ENCODE assay signal across 11 cellular contexts in genomic region chr11:68020575-68020974, GRCh38. TPM values are rescaled to one million over a fixed set of nuclear protein-coding genes. Genes with fewer than 3 reads are reported as not detected.
A peak's percentile ranks its signal among the peaks of the same experiment; 100 is the strongest.
DNase-seq lines count a peak whose midpoint lies in the region; ATAC-seq and TF ChIP-seq lines count a peak whose summit lies in the region.
"Had no signal": no experiment of that assay in that cellular context is flagged by ENCODE, and none has a peak within 500 bp of the region (broad histone marks: within the 10 kb centered on the region; RNA-seq: fewer than 3 reads in every experiment).

No MANE protein-coding gene starts in this region.

- no peak overlapping the region for H3K27ac ChIP-seq in IMR-90 (ENCODE audit: insufficient read depth, low read length)
- H3K27ac ChIP-seq: prostate gland had no signal

- peak overlapping the region; percentile 64 for H2AFZ ChIP-seq in IMR-90 (replicated peaks; ENCODE audit: low read length, poor library complexity)

- no peak for TF ChIP-seq POLR2A in IMR-90 (IDR thresholded peaks at IDR 0.05; ENCODE audit: low read depth, low read length)

- no peak overlapping the region for H2BK15ac ChIP-seq in IMR-90 (ENCODE audit: low read depth, low read length)

- BruUV-seq in IMR-90 (replicated peaks; lab: Mats Ljungman, UMichigan) = no TSS peak

- dilution Hi-C loops in IMR-90 (cut with HindIII; ENCODE audit: low sequenced_read_pairs, unreplicated experiment) = no loop called here

- POLR2A ChIA-PET in IMR-90 (lab: Charles Lee; ENCODE audit: unreplicated experiment) = no interaction called here

- ATAC-seq in IMR-90 (ENCODE audit: low read depth) (peak; percentile 74), HG03039 (IDR thresholded peaks at IDR 0.05; ENCODE audit: unreplicated experiment) (no peak), HG02938 (IDR thresholded peaks at IDR 0.05; ENCODE audit: unreplicated experiment) (no peak)
- no peak for ATAC-seq in stimulated activated naive CD8-positive, alpha-beta T cell treated with anti-CD3 and anti-CD28 coated beads, Interleukin-15, Interleukin-2, amounts not matched to agents 100 U/mL and 50 U/mL, for 24 hours

- peak overlapping the region; percentile 10; the same call in 1 of the 2 replicates for H2AK5ac ChIP-seq in IMR-90 (ENCODE audit: low read depth, low read length)

- H3K9me1 ChIP-seq in IMR-90 (ENCODE audit: insufficient read depth, low read length) = no peaks in the 10 kb centered on the region; the same call in 1 of the 2 replicates

- 44% methylated on average over 6 of the region's 11 CpGs; no CpG with 5 or more reads in 1 of the 2 experiments for WGBS in IMR-90 (ENCODE audit: extremely low coverage in 2 of 2, insufficient read length in 1 of 2), 2 experiments

- H4K20me1 ChIP-seq in IMR-90 (ENCODE audit: insufficient read depth, low read length) = no peaks in the 10 kb centered on the region

- no peak overlapping the region for H2BK120ac ChIP-seq in IMR-90 (ENCODE audit: low read depth, low read length)

- H3K36me3 ChIP-seq in BE2C (no peaks in the 10 kb centered on the region), IMR-90 (ENCODE audit: control insufficient read depth, insufficient read depth, low read length) (peaks cover 22% of the 10 kb centered on the region; the same call in 1 of the 2 replicates), kidney epithelial cell (ENCODE audit: control insufficient read depth, insufficient read depth, low read length) (no peaks in the 10 kb centered on the region)
- H3K36me3 ChIP-seq: prostate gland had no signal

- intact Hi-C loops in IMR-90 (cut with micrococcal nuclease) = no loop called here

- no peak overlapping the region for H3K9ac ChIP-seq in IMR-90 (ENCODE audit: low read depth, low read length)

- H3K18ac ChIP-seq in IMR-90 (ENCODE audit: low read depth, low read length) = no peak overlapping the region

- H3K4me3 ChIP-seq in BE2C (ENCODE audit: low read depth, low read length) = no peak overlapping the region
- no peak overlapping the region for H3K4me3 ChIP-seq in IMR-90 (ENCODE audit: insufficient read depth, low read depth, low read length)
- H3K4me3 ChIP-seq in kidney epithelial cell (ENCODE audit: low read depth, low read length) = no peak overlapping the region
- H3K4me3 ChIP-seq: prostate gland had no signal

- H3K79me1 ChIP-seq in IMR-90 (ENCODE audit: low read depth in 1 of 2, low read length in 2 of 2) = 0 out of 4 replicates have a peak, but pooled peaks cover 0 to under 1% of the 10 kb centered on the region in 2 experiments

- no peak overlapping the region for H2BK20ac ChIP-seq in IMR-90 (ENCODE audit: low read depth, low read length)

- no peaks in the 10 kb centered on the region for H3K27me3 ChIP-seq in BE2C
- no peaks in the 10 kb centered on the region for H3K27me3 ChIP-seq in IMR-90 (ENCODE audit: control insufficient read depth, insufficient read depth, low read length)
- H3K27me3 ChIP-seq in kidney epithelial cell (ENCODE audit: control insufficient read depth, insufficient read depth, low read length) = no peaks in the 10 kb centered on the region

- CTCF ChIA-PET in IMR-90 (lab: Yijun Ruan, JAX) = no interaction called here

- H3K56ac ChIP-seq in IMR-90 (ENCODE audit: extremely low read depth, insufficient read depth, low read length) = no peak overlapping the region

- H3K9me3 ChIP-seq in BE2C (no peaks in the 10 kb centered on the region), IMR-90 (ENCODE audit: control insufficient read depth, insufficient read depth, low read length) (no peaks in the 10 kb centered on the region)
- H3K9me3 ChIP-seq: prostate gland had no signal

- peak overlapping the region; percentile 49; the same call in 1 of the 2 replicates for H4K91ac ChIP-seq in IMR-90 (ENCODE audit: insufficient read depth, low read depth, low read length)

- TF ChIP-seq RAD21 in IMR-90 (IDR thresholded peaks at IDR 0.05; ENCODE audit: low read length) = peak; percentile 51

- H3K14ac ChIP-seq in IMR-90 (replicated peaks; ENCODE audit: low read depth, low read length) = no peak overlapping the region

- TF ChIP-seq CTCF in BE2C (IDR thresholded peaks at IDR 0.05; ENCODE audit: low read depth, low read length) (peak; percentile 60), IMR-90 (conservative IDR thresholded peaks at IDR 0.05; ENCODE audit: low read depth, low read length) (peak; percentile 48), kidney epithelial cell (IDR thresholded peaks at IDR 0.05; ENCODE audit: insufficient read depth, low read length, poor library complexity, severe bottlenecking) (peak; percentile 49)

- DNase-seq in BE2C (peak; percentile 65), IMR-90 (peak; percentile 35), astrocyte of the hippocampus (ENCODE audit: low read depth, low spot score) (peak; percentile 66), kidney epithelial cell (ENCODE audit: low read depth) (no peak)
- no peak for DNase-seq in activated CD4-positive, alpha-beta T cell treated with anti-CD3 and anti-CD28 coated beads for 48 hours
- DNase-seq in stimulated activated naive CD8-positive, alpha-beta T cell treated with anti-CD3 and anti-CD28 coated beads, Interleukin-15, Interleukin-2, amounts not matched to agents 100 U/mL and 50 U/mL, for 24 hours = no peak
- DNase-seq: GDM1, NCI-H2227 treated with DMSO at 0.1 percent for 48 hours had no signal

- peak overlapping the region; percentile 87 for H2AK9ac ChIP-seq in IMR-90 (replicated peaks; ENCODE audit: low read depth, low read length, poor library complexity)

- peaks cover 6% of the 10 kb centered on the region for H3K4me1 ChIP-seq in BE2C
- peaks cover 6% of the 10 kb centered on the region; the same call in 1 of the 2 replicates for H3K4me1 ChIP-seq in IMR-90 (ENCODE audit: control insufficient read depth, insufficient read depth, low read length)
- H3K4me1 ChIP-seq: prostate gland had no signal

- no peak overlapping the region for H2BK5ac ChIP-seq in IMR-90 (ENCODE audit: low read depth, low read length, poor library complexity, severe bottlenecking)

- H4K5ac ChIP-seq in IMR-90 (ENCODE audit: low read depth, low read length) = 0 out of 2 replicates have a peak overlapping the region, but pooled peaks have one; percentile 4

- no peak overlapping the region for H3K4me2 ChIP-seq in IMR-90 (ENCODE audit: low read depth, low read length)

- in situ Hi-C loops in IMR-90 (cut with MboI; ENCODE audit: low sequenced_read_pairs) = no loop called here

- no peak overlapping the region for H4K8ac ChIP-seq in IMR-90 (ENCODE audit: low read depth in 2 of 2, low read length in 2 of 2)

- H3K23ac ChIP-seq in IMR-90 (ENCODE audit: low read depth, low read length) = no peak overlapping the region

- peak overlapping the region; percentile 66 for H3K4ac ChIP-seq in IMR-90 (ENCODE audit: low read depth, low read length)

TF ChIP-seq in IMR-90, 13 proteins besides CTCF, POLR2A, EP300 and RAD21:
- TF ChIP-seq MAFK (IDR thresholded peaks at IDR 0.05; ENCODE audit: low read depth, low read length) (no peak), SMC3 (IDR thresholded peaks at IDR 0.05; ENCODE audit: low read depth, low read length) (peak; percentile 47)

RNA-seq across cellular contexts. Expression of gene NDUFS8, which starts 9.9 kb away (rescaled TPM):
- 610 TPM for polyA plus RNA-seq in BE2C (2012; ENCODE audit: insufficient read depth, insufficient read length, low read depth)
- total RNA-seq in IMR-90 (2012; rRNA removed) (80.0 and 85.9 TPM in 2 replicates), kidney epithelial cell (246 and 284 TPM in 2 replicates)
- 131 and 165 TPM in 2 replicates for polyA plus RNA-seq in IMR-90 (2012; rRNA removed)
- 305 and 345 TPM in 2 replicates for polyA plus RNA-seq in IMR-90 (2012; cell fraction: cytosol; rRNA removed)
- 87.1 and 239 TPM in 2 replicates for polyA plus RNA-seq in IMR-90 (2012; cell fraction: nucleus; rRNA removed; ENCODE audit: low replicate concordance)

RNA-seq across cellular contexts. Expression of gene ALDH3B1, which starts 10.4 kb away (rescaled TPM):
- polyA plus RNA-seq in BE2C (2012; ENCODE audit: insufficient read depth, insufficient read length, low read depth) = 1.1 TPM
- total RNA-seq in IMR-90 (2012; rRNA removed) (11.8 and 11.9 TPM in 2 replicates), kidney epithelial cell (1.2 and 2.6 TPM in 2 replicates)
- polyA plus RNA-seq in IMR-90 (2012; rRNA removed) = 22.8 and 28.5 TPM in 2 replicates
- 18.0 and 34.9 TPM in 2 replicates for polyA plus RNA-seq in IMR-90 (2012; cell fraction: cytosol; rRNA removed)
- polyA plus RNA-seq in IMR-90 (2012; cell fraction: nucleus; rRNA removed; ENCODE audit: low replicate concordance) = 29.6 and 66.4 TPM in 2 replicates

RNA-seq across cellular contexts. Expression of gene UNC93B1, which starts 16.7 kb away (rescaled TPM):
- polyA plus RNA-seq in BE2C (2012; ENCODE audit: insufficient read depth, insufficient read length, low read depth) = 2.8 TPM
- 10.6 and 10.9 TPM in 2 replicates for total RNA-seq in IMR-90 (2012; rRNA removed)
- polyA plus RNA-seq in IMR-90 (2012; rRNA removed) = 18.8 and 19.2 TPM in 2 replicates
- 10.1 and 28.4 TPM in 2 replicates for polyA plus RNA-seq in IMR-90 (2012; cell fraction: cytosol; rRNA removed)
- 48.5 and 108 TPM in 2 replicates for polyA plus RNA-seq in IMR-90 (2012; cell fraction: nucleus; rRNA removed; ENCODE audit: low replicate concordance)
- total RNA-seq in kidney epithelial cell = 21.0 and 30.5 TPM in 2 replicates

RNA-seq across cellular contexts. Expression of gene TCIRG1, which starts 18.2 kb away (rescaled TPM):
- 58.1 TPM for polyA plus RNA-seq in BE2C (2012; ENCODE audit: insufficient read depth, insufficient read length, low read depth)
- 25.3 and 30.8 TPM in 2 replicates for total RNA-seq in IMR-90 (2012; rRNA removed)
- polyA plus RNA-seq in IMR-90 (2012; rRNA removed) = 117 and 148 TPM in 2 replicates
- 31.2 and 68.1 TPM in 2 replicates for polyA plus RNA-seq in IMR-90 (2012; cell fraction: cytosol; rRNA removed)
- 905 and 2,934 TPM in 2 replicates for polyA plus RNA-seq in IMR-90 (2012; cell fraction: nucleus; rRNA removed; ENCODE audit: low replicate concordance)
- total RNA-seq in kidney epithelial cell = 46.8 and 80.6 TPM in 2 replicates

Comparison
In these comparisons a context has a peak if more than half of its experiments do, and no peak if none do; other contexts are left out.
1. DNase-seq: peak in BE2C (single experiment), IMR-90 (single experiment) and astrocyte of the hippocampus (single experiment); none in kidney epithelial cell (single experiment), activated CD4-positive, alpha-beta T cell treated with anti-CD3 and anti-CD28 coated beads for 48 hours (single experiment) and stimulated activated naive CD8-positive, alpha-beta T cell treated with anti-CD3 and anti-CD28 coated beads, Interleukin-15, Interleukin-2, amounts not matched to agents 100 U/mL and 50 U/mL, for 24 hours (single experiment).
2. Peak in every context shown above with its lines, with median percentiles within 50 percentile points of each other: CTCF ChIP-seq.